ENCODE assay signal across 9 cellular contexts in the genomic region with DNA sequence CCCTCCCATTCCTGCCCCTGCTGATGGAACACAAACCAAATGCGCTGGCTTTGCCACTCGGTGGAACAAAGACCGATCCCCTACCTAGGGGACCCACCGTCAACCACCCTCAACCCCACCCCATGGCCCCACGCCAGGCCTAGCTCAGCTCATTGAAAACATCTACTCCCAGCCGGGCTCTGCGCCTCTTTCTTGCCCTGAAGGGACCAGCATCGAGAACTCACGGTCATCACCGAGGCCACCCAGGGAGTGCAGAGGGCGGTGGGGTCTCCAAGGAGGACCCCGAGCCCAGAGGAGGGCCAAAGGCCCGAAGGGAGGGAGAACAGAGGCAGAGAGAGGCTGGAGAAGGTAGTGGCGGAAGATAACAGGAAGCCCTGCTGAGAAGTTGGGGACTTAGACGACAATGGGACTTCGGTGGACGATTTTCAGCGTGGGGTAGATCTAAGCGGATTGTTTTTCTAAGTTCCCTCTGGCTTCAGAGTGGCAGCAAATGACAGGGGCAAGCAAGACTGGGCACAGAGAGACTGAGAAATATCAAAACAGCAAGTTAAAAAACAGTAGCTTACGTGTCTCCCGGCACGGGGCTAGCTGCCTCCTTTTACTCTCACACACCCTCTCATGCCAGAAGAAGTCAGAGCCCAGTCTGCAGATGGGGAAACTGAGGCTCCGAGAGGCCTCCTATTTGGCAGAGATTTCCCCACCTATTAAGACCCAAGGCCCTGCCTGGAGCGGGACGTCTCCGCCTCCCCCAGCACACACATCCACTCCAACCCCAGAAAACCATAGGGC. TPM values are rescaled to one million over a fixed set of nuclear protein-coding genes. Genes with fewer than 3 reads are reported as not detected.
DNase-seq lines count a peak whose midpoint lies in the region; ATAC-seq and TF ChIP-seq lines count a peak whose summit lies in the region.
"Had no signal": no experiment of that assay in that cellular context is flagged by ENCODE, and none has a peak within 500 bp of the region (broad histone marks: within the 10 kb centered on the region; RNA-seq: fewer than 3 reads in every experiment).

No MANE protein-coding gene starts in this region.

- TF ChIP-seq POLR2A in gastrocnemius medialis (IDR thresholded peaks at IDR 0.05): no peak

- DNase-seq in GM06990 (ENCODE audit: extremely low read depth, insufficient read length) (no peak), MM.1S (peak; percentile 42), hepatocyte (ENCODE audit: low spot score) (peak; percentile 54), gastrocnemius medialis (no peak), ureter (ENCODE audit: low spot score) (no peak)
- peak; percentile 31 for DNase-seq in activated naive CD8-positive, alpha-beta T cell treated with anti-CD3 and anti-CD28 coated beads, Interleukin-2, amount 50 U/mL, for 24 hours

- H3K4me1 ChIP-seq in MM.1S (ENCODE audit: low read length) (no peaks in the 10 kb centered on the region; the same call in 1 of the 2 replicates), hepatocyte (ENCODE audit: insufficient read depth) (peaks cover 51% of the 10 kb centered on the region), gastrocnemius medialis (peaks cover 28 to 39% of the 10 kb centered on the region in 2 donors)

- 3% methylated on average over 26 of the region's 26 CpGs for whole genome bisulfite sequencing in hepatocyte (ENCODE audit: low lambda C conversion rate, missing lambda C conversion rate)

- peak overlapping the region; percentile 92 for H3K4me2 ChIP-seq in MM.1S (ENCODE audit: low read depth, low read length)
- peak overlapping the region; percentile 87 for H3K4me2 ChIP-seq in hepatocyte

- H3K9me3 Mint-ChIP-seq in activated naive CD8-positive, alpha-beta T cell treated with anti-CD3 and anti-CD28 coated beads, Interleukin-2, amount 50 U/mL, for 24 hours: no peaks in the 10 kb centered on the region

- H3K27ac Mint-ChIP-seq in activated naive CD8-positive, alpha-beta T cell treated with anti-CD3 and anti-CD28 coated beads, Interleukin-2, amount 50 U/mL, for 24 hours: peak overlapping the region; percentile 89

- H3K4me3 Mint-ChIP-seq in activated naive CD8-positive, alpha-beta T cell treated with anti-CD3 and anti-CD28 coated beads, Interleukin-2, amount 50 U/mL, for 24 hours: peak overlapping the region; percentile 96

- H3K9me3 ChIP-seq in MM.1S (replicated peaks; ENCODE audit: insufficient read depth, low read length) (no peaks in the 10 kb centered on the region), hepatocyte (ENCODE audit: low read depth) (no peaks in the 10 kb centered on the region), gastrocnemius medialis (no peaks in the 10 kb centered on the region)

- peaks cover 3% of the 10 kb centered on the region for H3K36me3 Mint-ChIP-seq in activated naive CD8-positive, alpha-beta T cell treated with anti-CD3 and anti-CD28 coated beads, Interleukin-2, amount 50 U/mL, for 24 hours (ENCODE audit: low read depth)

- peak overlapping the region; percentile 37; the same call in 1 of the 2 replicates for H2AFZ ChIP-seq in MM.1S (ENCODE audit: low read length)
- H2AFZ ChIP-seq in hepatocyte: peak overlapping the region; percentile 91

- peaks cover 50% of the 10 kb centered on the region for H3K4me1 Mint-ChIP-seq in activated naive CD8-positive, alpha-beta T cell treated with anti-CD3 and anti-CD28 coated beads, Interleukin-2, amount 50 U/mL, for 24 hours

- H3K27ac ChIP-seq in MM.1S (ENCODE audit: low read length) (peak overlapping the region; percentile 78), hepatocyte (peak overlapping the region; percentile 96), gastrocnemius medialis (peak overlapping the region; percentile 69 to 80 (median 76))

- no peak for ATAC-seq in activated naive CD8-positive, alpha-beta T cell treated with anti-CD3 and anti-CD28 coated beads, Interleukin-2, amount 50 U/mL, for 24 hours
- ATAC-seq in gastrocnemius medialis (no peak), GM19035 (IDR thresholded peaks at IDR 0.05; ENCODE audit: unreplicated experiment) (no peak), HG03378 (IDR thresholded peaks at IDR 0.05; ENCODE audit: unreplicated experiment) (no peak)

- in situ Hi-C loops in gastrocnemius medialis (cut with MboI; ENCODE audit: low sequenced_read_pairs in 4 of 4): no loop called here

- peak overlapping the region; percentile 80 for H3K9ac ChIP-seq in MM.1S (ENCODE audit: low read length)

- peaks cover 56% of the 10 kb centered on the region for H3K79me2 ChIP-seq in MM.1S (ENCODE audit: low read length)
- peaks cover 59% of the 10 kb centered on the region for H3K79me2 ChIP-seq in hepatocyte

- peak overlapping the region; percentile 82 for H3K4me3 ChIP-seq in GM06990 (replicated peaks; ENCODE audit: low read depth, low read length)
- peak overlapping the region; percentile 73 for H3K4me3 ChIP-seq in MM.1S (ENCODE audit: low read length)
- peak overlapping the region; percentile 100 for H3K4me3 ChIP-seq in hepatocyte
- H3K4me3 ChIP-seq in gastrocnemius medialis: peak overlapping the region; percentile 68 to 94 (median 78)

- H3F3A ChIP-seq in MM.1S (ENCODE audit: insufficient read depth, low read length): peaks cover 7% of the 10 kb centered on the region; the same call in 1 of the 2 replicates

- H3K27me3 Mint-ChIP-seq in activated naive CD8-positive, alpha-beta T cell treated with anti-CD3 and anti-CD28 coated beads, Interleukin-2, amount 50 U/mL, for 24 hours: no peaks in the 10 kb centered on the region

- no peaks in the 10 kb centered on the region for H3K27me3 ChIP-seq in GM06990 (replicated peaks; ENCODE audit: control insufficient read depth, insufficient read depth, low read length)
- H3K27me3 ChIP-seq in MM.1S (replicated peaks; ENCODE audit: insufficient read depth, low read length): no peaks in the 10 kb centered on the region
- no peaks in the 10 kb centered on the region for H3K27me3 ChIP-seq in hepatocyte
- H3K27me3 ChIP-seq in gastrocnemius medialis: peaks cover 32 to 37% (median 34%) of the 10 kb centered on the region in 3 donors

- H3K9me2 ChIP-seq in MM.1S (replicated peaks; ENCODE audit: insufficient read depth, low read length): no peaks in the 10 kb centered on the region
- H3K9me2 ChIP-seq in hepatocyte (replicated peaks; ENCODE audit: insufficient read depth): no peaks in the 10 kb centered on the region

- H3K36me3 ChIP-seq in GM06990 (ENCODE audit: control insufficient read depth, insufficient read depth, low read length) (peaks cover 4% of the 10 kb centered on the region), MM.1S (replicated peaks; ENCODE audit: insufficient read depth, low read length) (no peaks in the 10 kb centered on the region), hepatocyte (replicated peaks; ENCODE audit: insufficient read depth, low read depth) (no peaks in the 10 kb centered on the region), gastrocnemius medialis (no peaks in the 10 kb centered on the region)

- TF ChIP-seq CTCF in GM06990 (IDR thresholded peaks at IDR 0.05; ENCODE audit: insufficient read depth, low read length, poor library complexity, severe bottlenecking): no peak
- no peak for TF ChIP-seq CTCF in MM.1S (IDR thresholded peaks at IDR 0.05; ENCODE audit: low read length)
- TF ChIP-seq CTCF in hepatocyte (IDR thresholded peaks at IDR 0.05; ENCODE audit: poor library complexity): no peak
- no peak for TF ChIP-seq CTCF in gastrocnemius medialis (IDR thresholded peaks at IDR 0.05 in 4 of 5, conservative IDR thresholded peaks at IDR 0.05 in 1 of 5)

- intact Hi-C loops in gastrocnemius medialis (cut with DNase I; ENCODE audit: low total_unique reads): loop anchor here (2.0 kb wide), 1 partner anchor 95 kb away; a partner anchor contains a TSS

- peaks cover 6% of the 10 kb centered on the region for H4K20me1 ChIP-seq in MM.1S (ENCODE audit: insufficient read depth, low read length)
- peaks cover 30% of the 10 kb centered on the region for H4K20me1 ChIP-seq in hepatocyte (ENCODE audit: insufficient read depth, poor library complexity, severe bottlenecking)

RNA-seq across cellular contexts. Expression of a gene that starts 1.1 kb away (rescaled TPM):
- total RNA-seq in hepatocyte (113 and 140 TPM in 2 replicates), gastrocnemius medialis (10 to 100 TPM; 12.4 to 22.3 (median 18.4) TPM), ureter (43.6 TPM)
- polyA plus RNA-seq in hepatocyte: 164 and 167 TPM in 2 replicates

RNA-seq across cellular contexts. Expression of a gene that starts 14.5 kb away (rescaled TPM):
- total RNA-seq in hepatocyte (not detected in 2 replicates), gastrocnemius medialis (not detected), ureter (not detected)
- polyA plus RNA-seq in hepatocyte: not detected in 2 replicates
- total RNA-seq: T-helper 2 cell treated with Interferon-gamma antibody and Interleukin-4, amounts not matched to agents 100 ng/mL and 5 ng/mL, for 36 hours had no signal

Comparison
In these comparisons a context has a peak if more than half of its experiments do, and no peak if none do; other contexts are left out.
1. DNase-seq: peak in MM.1S (single experiment), activated naive CD8-positive, alpha-beta T cell treated with anti-CD3 and anti-CD28 coated beads, Interleukin-2, amount 50 U/mL, for 24 hours (single experiment) and hepatocyte (single experiment); none in GM06990 (single experiment), gastrocnemius medialis (0 of 2) and ureter (single experiment).
2. Peak in every context shown above with its lines, with median percentiles within 50 percentile points of each other: H3K4me3 ChIP-seq and H3K27ac ChIP-seq.